ENCODE assay signal across 8 cellular contexts in genomic region chr16:54931041-54931756, GRCh38. TPM values are rescaled to one million over a fixed set of nuclear protein-coding genes. Genes with fewer than 3 reads are reported as not detected.
DNase-seq lines count a peak whose midpoint lies in the region; ATAC-seq and TF ChIP-seq lines count a peak whose summit lies in the region.

No MANE protein-coding gene starts in this region.

- H4K20me1 ChIP-seq in GM23248 (ENCODE audit: insufficient read depth) (0 out of 2 replicates have a peak, but pooled peaks cover 7% of the 10 kb centered on the region), SK-N-SH (ENCODE audit: insufficient read depth) (peaks cover 15% of the 10 kb centered on the region)

- TF ChIP-seq CTCF in SK-N-SH (IDR thresholded peaks at IDR 0.05) (no peak), epithelial cell of proximal tubule (conservative IDR thresholded peaks at IDR 0.05; ENCODE audit: low read depth, low read length) (no peak)

- 1% methylated on average over 67 to 78 of the region's 88 CpGs for WGBS in GM23248 (ENCODE audit: low coverage in 1 of 2, low lambda C conversion rate in 2 of 2, missing lambda C conversion rate in 2 of 2), 2 experiments
- 1% methylated on average over 9 of the region's 88 CpGs for WGBS in SK-N-SH (ENCODE audit: low lambda C conversion rate)

- H3K9ac ChIP-seq in GM23248 (peak overlapping the region; percentile 96), SK-N-SH (peak overlapping the region; percentile 86)

- no peaks in the 10 kb centered on the region for H3K9me2 ChIP-seq in GM23248 (ENCODE audit: insufficient read depth)
- no peaks in the 10 kb centered on the region for H3K9me2 ChIP-seq in SK-N-SH

- no peak for TF ChIP-seq RAD21 in SK-N-SH (IDR thresholded peaks at IDR 0.05; ENCODE audit: low read length)

- CTCF ChIA-PET in SK-N-SH (lab: Yijun Ruan, JAX), result interaction anchor here (0.5 to 2.3 kb wide), 11 partner anchors 17 to 1382 kb away, joined by 3 to 13 read pairs (median 3); partner anchors contain the start of gene IRX6

- H3K4me2 ChIP-seq in GM23248 (ENCODE audit: unreplicated experiment) (peak overlapping the region; percentile 100), SK-N-SH (peak overlapping the region; percentile 100)

- H3K9me3 ChIP-seq in GM23248 (ENCODE audit: low read depth) (no peaks in the 10 kb centered on the region), SK-N-SH (no peaks in the 10 kb centered on the region), neuron (ENCODE audit: low read length) (peaks cover 5% of the 10 kb centered on the region)

- H3K79me2 ChIP-seq in GM23248 (ENCODE audit: insufficient read depth) (peaks cover 78% of the 10 kb centered on the region), SK-N-SH (ENCODE audit: insufficient read depth) (peaks cover 32% of the 10 kb centered on the region)

- DNase-seq in AG20443 (ENCODE audit: low spot score) (peak; percentile 43), GM23248 (peak; percentile 84), SK-N-SH (peak; percentile 75), epithelial cell of proximal tubule (ENCODE audit: low read depth) (no peak), NCI-H1436 treated with DMSO at 0.1 percent for 48 hours (lab: John Stamatoyannopoulos, UW) (no peak), SIG-M5 (lab: John Stamatoyannopoulos, UW) (no peak)

- H3K4me3 ChIP-seq in GM23248 (peak overlapping the region; percentile 87), SK-N-SH (ENCODE audit: low read depth in 2 of 2, low read length in 1 of 2) (peak overlapping the region; percentile 81 to 89), epithelial cell of proximal tubule (ENCODE audit: low read depth, low read length) (peak overlapping the region; percentile 78), neuron (ENCODE audit: low read length) (peak overlapping the region; percentile 99)

- in situ Hi-C loops in GM23248 (cut with MboI), result loop anchor here (10.0 kb wide), 5 partner anchors 736 to 1376 kb away; no protein-coding TSS in a partner anchor

- H3K27ac ChIP-seq in GM23248 (peak overlapping the region; percentile 96), SK-N-SH (ENCODE audit: low read depth in 2 of 2, low read length in 1 of 2) (peak overlapping the region; percentile 59 to 80)

- peaks cover 3% of the 10 kb centered on the region; the same call in 1 of the 2 replicates for H3K36me3 ChIP-seq in GM23248 (ENCODE audit: low read depth)
- H3K36me3 ChIP-seq in SK-N-SH (replicated peaks in 1 of 2; ENCODE audit: control insufficient read depth in 1 of 2, insufficient read depth in 2 of 2, low read length in 1 of 2), result peaks cover 10 to 14% of the 10 kb centered on the region in 2 experiments
- peaks cover 39% of the 10 kb centered on the region for H3K36me3 ChIP-seq in neuron (ENCODE audit: insufficient read depth, low read length)

- H3K27me3 ChIP-seq in GM23248 (replicated peaks; ENCODE audit: insufficient read depth) (no peaks in the 10 kb centered on the region), SK-N-SH (ENCODE audit: insufficient read depth) (no peaks in the 10 kb centered on the region), neuron (ENCODE audit: insufficient read depth, low read length) (no peaks in the 10 kb centered on the region)

- H3F3A ChIP-seq in GM23248 (ENCODE audit: insufficient read depth) (peaks cover 18% of the 10 kb centered on the region), SK-N-SH (replicated peaks; ENCODE audit: insufficient read depth) (peaks cover 20% of the 10 kb centered on the region)

- H2AFZ ChIP-seq in GM23248 (0 out of 2 replicates have a peak overlapping the region, but pooled peaks have one; percentile 50), SK-N-SH (ENCODE audit: low read depth) (peak overlapping the region; percentile 95), neuron (ENCODE audit: low read depth, low read length) (no peak overlapping the region)

- no peak for TF ChIP-seq EP300 in SK-N-SH (IDR thresholded peaks at IDR 0.05; ENCODE audit: borderline replicate concordance in 1 of 2, low read depth in 1 of 2, low read length in 1 of 2)

- POLR2A ChIA-PET in SK-N-SH (lab: Yijun Ruan, JAX), result interaction anchor here (0.6 to 1.1 kb wide), 2 partner anchors 332 to 752 kb away, joined by 3 to 4 read pairs; no protein-coding TSS in a partner anchor

- ATAC-seq in HG03175 (IDR thresholded peaks at IDR 0.05; ENCODE audit: unreplicated experiment), result no peak

- H3K4me1 ChIP-seq in GM23248 (ENCODE audit: insufficient read depth), result peaks cover 13% of the 10 kb centered on the region
- peaks cover 0 to 14% of the 10 kb centered on the region in 2 experiments; a peak in 2 of 4 replicates for H3K4me1 ChIP-seq in SK-N-SH (ENCODE audit: control insufficient read depth in 1 of 2, insufficient read depth in 2 of 2, low read depth in 1 of 2, low read length in 1 of 2)
- H3K4me1 ChIP-seq in neuron (ENCODE audit: insufficient read depth, low read length), result peaks cover 10% of the 10 kb centered on the region

TF ChIP-seq in SK-N-SH, 30 proteins besides CTCF, POLR2A, EP300 and RAD21 (continues in another document):
- TF ChIP-seq SIN3A (IDR thresholded peaks at IDR 0.05; ENCODE audit: borderline replicate concordance, low read depth, low read length), result no peak; the same call in 1 of the 2 replicates
- no peak for TF ChIP-seq FOSL2 (IDR thresholded peaks at IDR 0.05; ENCODE audit: borderline replicate concordance, low read depth)
- TF ChIP-seq RCOR1 (IDR thresholded peaks at IDR 0.05; ENCODE audit: low read length), result no peak
- TF ChIP-seq TCF12 (IDR thresholded peaks at IDR 0.05), result no peak
- no peak for TF ChIP-seq GABPA (IDR thresholded peaks at IDR 0.05; ENCODE audit: low read depth)
- TF ChIP-seq FOXJ3 (CRISPR knock-in tag; IDR thresholded peaks at IDR 0.05), result no peak
- no peak for TF ChIP-seq ELF1 (IDR thresholded peaks at IDR 0.05)
- no peak for TF ChIP-seq TAF1 (IDR thresholded peaks at IDR 0.05; ENCODE audit: borderline replicate concordance, low read depth, low read length)
- TF ChIP-seq NRF1 (IDR thresholded peaks at IDR 0.05; ENCODE audit: low read depth, low read length), result no peak
- no peak for TF ChIP-seq REST (IDR thresholded peaks at IDR 0.05; ENCODE audit: low read depth, low read length)
- no peak for TF ChIP-seq NFIC (IDR thresholded peaks at IDR 0.05; ENCODE audit: borderline replicate concordance)
- no peak for TF ChIP-seq MXI1 (IDR thresholded peaks at IDR 0.05; ENCODE audit: low read depth, low read length)
- TF ChIP-seq YY1 (IDR thresholded peaks at IDR 0.05; ENCODE audit: low read depth), result no peak
- no peak for TF ChIP-seq FOXM1 (IDR thresholded peaks at IDR 0.05; ENCODE audit: low read depth)
- TF ChIP-seq ZBTB33 (IDR thresholded peaks at IDR 0.05; ENCODE audit: borderline replicate concordance, low read depth), result no peak
- no peak for TF ChIP-seq SMC3 (IDR thresholded peaks at IDR 0.05; ENCODE audit: low read depth, low read length)
- no peak for TF ChIP-seq RFX5 (IDR thresholded peaks at IDR 0.05; ENCODE audit: low read length)

RNA-seq across cellular contexts. Expression of gene IRX5, which starts 0.5 kb away (rescaled TPM):
- 13.9 and 20.6 TPM in 2 replicates for total RNA-seq in GM23248 (2014; rRNA removed; shearing (Covaris generic))
- 2.9 and 3.6 TPM in 2 replicates for polyA plus RNA-seq in GM23248 (2016; fragmentation: Nextera tagmentation; extraction: Ambion mirVana)
- polyA plus RNA-seq in SK-N-SH (2012; rRNA removed), result 1.0 and 1.4 TPM in 2 replicates
- 0.91 and 1.3 TPM in 2 replicates for polyA plus RNA-seq in SK-N-SH (2012; cell fraction: cytosol; rRNA removed)
- polyA plus RNA-seq in SK-N-SH (2012; cell fraction: nucleus; rRNA removed), result 1.8 and 2.5 TPM in 2 replicates
- 15.3 and 17.4 TPM in 2 replicates for total RNA-seq in epithelial cell of proximal tubule

Comparison
In these comparisons a context has a peak if more than half of its experiments do, and no peak if none do; other contexts are left out.
1. DNase-seq: peak in AG20443 (single experiment), GM23248 (single experiment) and SK-N-SH (single experiment); none in epithelial cell of proximal tubule (single experiment), NCI-H1436 treated with DMSO at 0.1 percent for 48 hours (single experiment) and SIG-M5 (single experiment).
2. Peak in every context shown above with its lines, with median percentiles within 50 percentile points of each other: H3K4me3 ChIP-seq.